In genomic region chr10:133270204-133270603, GRCh38 we compare ENCODE assay signal across 39 cellular contexts. TPM values are rescaled to one million over a fixed set of nuclear protein-coding genes. Genes with fewer than 3 reads are reported as not detected.
"Had no signal": no experiment of that assay in that cellular context is flagged by ENCODE, and none has a peak within 500 bp of the region (broad histone marks: within the 10 kb centered on the region; RNA-seq: fewer than 3 reads in every experiment).

No MANE protein-coding gene starts in this region.

- H3K4me3 Mint-ChIP-seq: activated B cell treated with CpG ODN at 0.5 μM for 24 hours; activated CD4-positive, alpha-beta memory T cell treated with anti-CD3 and anti-CD28 coated beads for 36 hours; activated CD4-positive, alpha-beta T cell treated with anti-CD3 and anti-CD28 coated beads, Interleukin-2, amount 10 ng/mL, durations not matched to agents 24 days and 14 days; activated CD8-positive, alpha-beta T cell treated with anti-CD3 and anti-CD28 coated beads for 36 hours; activated naive CD4-positive, alpha-beta T cell treated with anti-CD3 and anti-CD28 coated beads, Interleukin-2, amount 10 ng/mL, durations not matched to agents 7 days and 5 days; activated naive CD4-positive, alpha-beta T cell treated with anti-CD3 and anti-CD28 coated beads, Interleukin-2, amount 50 U/mL, for 24 hours; activated naive CD8-positive, alpha-beta T cell; activated naive CD8-positive, alpha-beta T cell treated with anti-CD3 and anti-CD28 coated beads, Interleukin-2, amount 10 ng/mL, durations not matched to agents 7 days and 5 days; activated naive CD8-positive, alpha-beta T cell treated with anti-CD3 and anti-CD28 coated beads, Interleukin-2, amount 50 U/mL, for 24 hours; activated T-cell treated with anti-CD3 and anti-CD28 coated beads, Interleukin-2, amount 50 U/mL, for 24 hours; brain; central memory CD8-positive, alpha-beta T cell; T-cell; T-helper 2 cell treated with Interferon-gamma antibody and Interleukin-4, amounts not matched to agents 5 μg/mL and 100 μg/mL, for 36 hours had no signal

- H3K27ac ChIP-seq: ascending aorta, cardiac muscle cell, VCaP had no signal

- H3K4me1 ChIP-seq: ascending aorta had no signal

- H3K36me3 ChIP-seq: cardiac muscle cell had no signal

- H3K4me3 ChIP-seq: ascending aorta, cardiac muscle cell had no signal

- H3K27ac Mint-ChIP-seq: activated B cell treated with CpG ODN at 0.5 μM for 24 hours; activated CD4-positive, alpha-beta memory T cell treated with anti-CD3 and anti-CD28 coated beads for 36 hours; activated CD4-positive, alpha-beta T cell treated with anti-CD3 and anti-CD28 coated beads, Interleukin-2, amount 10 ng/mL, durations not matched to agents 24 days and 14 days; activated CD8-positive, alpha-beta T cell treated with anti-CD3 and anti-CD28 coated beads for 36 hours; activated naive CD4-positive, alpha-beta T cell treated with anti-CD3 and anti-CD28 coated beads, Interleukin-2, amount 10 ng/mL, durations not matched to agents 7 days and 5 days; activated naive CD4-positive, alpha-beta T cell treated with anti-CD3 and anti-CD28 coated beads, Interleukin-2, amount 50 U/mL, for 24 hours; activated naive CD8-positive, alpha-beta T cell; activated naive CD8-positive, alpha-beta T cell treated with anti-CD3 and anti-CD28 coated beads, Interleukin-2, amount 10 ng/mL, durations not matched to agents 7 days and 5 days; activated naive CD8-positive, alpha-beta T cell treated with anti-CD3 and anti-CD28 coated beads, Interleukin-2, amount 50 U/mL, for 24 hours; activated T-cell treated with anti-CD3 and anti-CD28 coated beads, Interleukin-2, amount 50 U/mL, for 24 hours; activated T-helper 2 cell treated with anti-CD3 and anti-CD28 coated beads, Interferon-gamma antibody, Interleukin-2, Interleukin-4, amounts not matched to agents 10 μg/mL and 5 μg/mL and 100 μg/mL, durations not matched to agents 14 hours and 24 hours and 36 hours; brain; T-cell; T-helper 2 cell treated with Interferon-gamma antibody and Interleukin-4, amounts not matched to agents 5 μg/mL and 100 μg/mL, for 36 hours had no signal

- H3K27me3 Mint-ChIP-seq: activated B cell treated with CpG ODN at 0.5 μM for 24 hours; activated CD4-positive, alpha-beta memory T cell treated with anti-CD3 and anti-CD28 coated beads for 36 hours; activated CD4-positive, alpha-beta T cell treated with anti-CD3 and anti-CD28 coated beads, Interleukin-2, amount 10 ng/mL, durations not matched to agents 24 days and 14 days; activated CD8-positive, alpha-beta T cell treated with anti-CD3 and anti-CD28 coated beads for 36 hours; activated naive CD4-positive, alpha-beta T cell treated with anti-CD3 and anti-CD28 coated beads, Interleukin-2, amount 10 ng/mL, durations not matched to agents 7 days and 5 days; activated naive CD4-positive, alpha-beta T cell treated with anti-CD3 and anti-CD28 coated beads, Interleukin-2, amount 50 U/mL, for 24 hours; activated naive CD8-positive, alpha-beta T cell; activated naive CD8-positive, alpha-beta T cell treated with anti-CD3 and anti-CD28 coated beads, Interleukin-2, amount 10 ng/mL, durations not matched to agents 7 days and 5 days; activated naive CD8-positive, alpha-beta T cell treated with anti-CD3 and anti-CD28 coated beads, Interleukin-2, amount 50 U/mL, for 24 hours; activated T-cell treated with anti-CD3 and anti-CD28 coated beads, Interleukin-2, amount 50 U/mL, for 24 hours; brain; central memory CD8-positive, alpha-beta T cell; T-cell had no signal

- H3K27me3 ChIP-seq: ascending aorta, cardiac muscle cell had no signal

- H3K36me3 Mint-ChIP-seq: activated naive CD4-positive, alpha-beta T cell treated with anti-CD3 and anti-CD28 coated beads, Interleukin-2, amount 50 U/mL, for 24 hours; activated naive CD8-positive, alpha-beta T cell; brain had no signal

- H3K4me1 Mint-ChIP-seq: brain had no signal

- ATAC-seq: activated CD8-positive, alpha-beta T cell treated with anti-CD3 and anti-CD28 coated beads for 36 hours; activated naive CD8-positive, alpha-beta T cell treated with anti-CD3 and anti-CD28 coated beads, Interleukin-2, amount 50 U/mL, for 24 hours; T-cell had no signal

- H3K9me3 ChIP-seq: ascending aorta had no signal

- FAIRE-seq: bronchial epithelial cell, TTC549 had no signal

- DNase-seq: activated B cell treated with CpG ODN at 0.5 μM for 24 hours; activated CD4-positive, alpha-beta memory T cell treated with anti-CD3 and anti-CD28 coated beads for 36 hours; activated CD4-positive, alpha-beta T cell treated with anti-CD3 and anti-CD28 coated beads for 4 hours; activated CD4-positive, alpha-beta T cell treated with anti-CD3 and anti-CD28 coated beads, Interleukin-2, amount 10 ng/mL, durations not matched to agents 24 days and 14 days; activated CD4-positive, alpha-beta T cell treated with anti-CD3 and anti-CD28 coated beads, Interleukin-2, amount 50 U/mL, for 1 hour; activated CD4-positive, alpha-beta T cell treated with anti-CD3 and anti-CD28 coated beads, Interleukin-2, amount 50 U/mL, for 4 hours; activated CD4-positive, CD25-positive, alpha-beta regulatory T cell treated with anti-CD3 and anti-CD28 coated beads, Interleukin-2, amount 50 U/mL, for 72 hours; activated CD8-positive, alpha-beta memory T cell treated with anti-CD3 and anti-CD28 coated beads, Interleukin-2, amount 50 U/mL, for 4 hours; activated CD8-positive, alpha-beta T cell treated with anti-CD3 and anti-CD28 coated beads for 36 hours; activated effector memory CD4-positive, alpha-beta T cell treated with Interleukin-2 at 50 U/mL for 16 hours; activated gamma-delta T cell; activated naive CD4-positive, alpha-beta T cell treated with anti-CD3 and anti-CD28 coated beads, Interleukin-2, amount 10 ng/mL, durations not matched to agents 7 days and 5 days; activated naive CD4-positive, alpha-beta T cell treated with Interleukin-2 at 50 U/mL for 16 hours; activated naive CD8-positive, alpha-beta T cell treated with anti-CD3 and anti-CD28 coated beads, Interleukin-2, amount 10 ng/mL, durations not matched to agents 7 days and 5 days; activated naive CD8-positive, alpha-beta T cell treated with anti-CD3 and anti-CD28 coated beads, Interleukin-2, amount 50 U/mL, for 24 hours; activated T-cell treated with anti-CD3 and anti-CD28 coated beads, Interleukin-2, amount 50 U/mL, for 24 hours; activated T-cell treated with anti-CD3 and anti-CD28 coated beads, Interleukin-2, amount 50 U/mL, for 48 hours; amygdala; anterior cingulate cortex; caudate nucleus; cerebellar nuclear complex; T-cell; T-helper 2 cell; T-helper 9 cell had no signal

RNA-seq across cellular contexts. Expression of gene VENTX, which starts 32.5 kb away (rescaled TPM):
- total RNA-seq: activated CD4-positive, alpha-beta T cell treated with anti-CD3 and anti-CD28 coated beads, Interleukin-2, amount 10 ng/mL, durations not matched to agents 24 days and 14 days; activated CD8-positive, alpha-beta memory T cell treated with anti-CD3 and anti-CD28 coated beads for 36 hours; activated T-helper 2 cell treated with anti-CD3 and anti-CD28 coated beads, Interferon-gamma antibody, Interleukin-2, Interleukin-4, amounts not matched to agents 10 μg/mL and 5 μg/mL and 100 μg/mL, durations not matched to agents 14 hours and 24 hours and 36 hours; bronchial epithelial cell; cardiac muscle cell; chondrocyte; T-helper 1 cell treated with Interleukin-12 subunit alpha and Interleukin-12 subunit beta and Interleukin-4 antibody, amounts not matched to agents 30 ng/mL and 1 ng/mL, for 36 hours had no signal
- polyA plus RNA-seq: cardiac muscle cell had no signal

RNA-seq across cellular contexts. Expression of gene UTF1, which starts 40.2 kb away (rescaled TPM):
- total RNA-seq: activated B cell treated with CpG ODN at 0.5 μM for 24 hours; activated CD4-positive, alpha-beta memory T cell treated with anti-CD3 and anti-CD28 coated beads for 36 hours; activated CD8-positive, alpha-beta memory T cell treated with anti-CD3 and anti-CD28 coated beads for 36 hours; activated CD8-positive, alpha-beta T cell treated with anti-CD3 and anti-CD28 coated beads for 36 hours; activated naive CD8-positive, alpha-beta T cell treated with anti-CD3 and anti-CD28 coated beads, Interleukin-2, amount 10 ng/mL, durations not matched to agents 7 days and 5 days; ascending aorta; bronchial epithelial cell; cardiac muscle cell; chondrocyte; T-helper 1 cell treated with Interleukin-12 subunit alpha and Interleukin-12 subunit beta and Interleukin-4 antibody, amounts not matched to agents 30 ng/mL and 1 ng/mL, for 36 hours had no signal
- polyA plus RNA-seq: adipose tissue, cardiac muscle cell had no signal
